2 cellular contexts compared by ENCODE assay signal in the genomic region with DNA sequence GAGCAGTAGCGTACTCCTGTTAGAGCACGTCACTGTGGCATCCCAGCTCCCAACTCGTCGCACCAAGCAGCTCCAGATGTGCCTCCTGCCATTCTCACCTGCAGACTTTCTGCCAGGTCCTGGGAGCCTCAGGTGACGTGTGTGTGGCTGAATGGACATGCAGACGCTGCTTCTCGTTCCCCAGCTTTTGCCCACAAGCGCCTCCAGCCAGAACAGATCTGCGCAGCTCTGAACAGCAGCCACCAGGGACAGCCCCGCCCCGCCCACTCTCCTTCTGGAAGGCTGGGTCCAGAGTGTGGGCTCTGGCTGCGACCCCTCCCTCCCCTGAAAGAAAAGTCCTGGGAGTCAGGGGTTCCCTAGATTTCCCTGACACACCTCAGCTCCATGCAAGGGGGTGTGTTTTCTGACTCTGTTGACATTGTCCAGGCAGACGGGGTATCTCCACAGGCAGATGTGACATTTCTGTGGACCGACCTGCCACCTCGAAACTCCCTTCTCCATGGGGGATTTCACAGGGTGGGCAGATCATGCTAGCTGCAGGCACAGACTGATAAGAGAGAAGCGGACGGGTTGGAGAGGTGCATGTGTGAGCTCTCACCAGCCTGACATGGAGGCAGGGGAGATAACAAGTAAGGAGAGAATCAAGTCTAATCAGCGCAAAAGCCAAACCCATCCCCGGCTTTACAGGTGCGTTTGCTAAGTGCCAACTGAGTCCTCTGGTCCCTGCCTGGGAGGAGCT.
TF ChIP-seq lines count a peak whose summit lies in the region.

No MANE protein-coding gene starts in this region.

TF ChIP-seq in K562, 482 proteins besides CTCF, POLR2A, EP300 and RAD21 (continued from another document and continues in another):
- TF ChIP-seq ATF3 (IDR thresholded peaks at IDR 0.05) (no peak), ATF3 (CRISPR knock-in tag; conservative IDR thresholded peaks at IDR 0.05) (no peak), ZKSCAN1 (IDR thresholded peaks at IDR 0.05; ENCODE audit: low read depth, low read length) (no peak), IFI16 (CRISPR knock-in tag; IDR thresholded peaks at IDR 0.05) (no peak), TAF7 (tag; IDR thresholded peaks at IDR 0.05) (no peak), GATAD2A (IDR thresholded peaks at IDR 0.05) (no peak), ZNF174 (CRISPR knock-in tag; IDR thresholded peaks at IDR 0.05) (no peak), ZBED1 (IDR thresholded peaks at IDR 0.05) (no peak), RFX5 (IDR thresholded peaks at IDR 0.05; ENCODE audit: low read depth, low read length) (no peak), CBFA2T2 (conservative IDR thresholded peaks at IDR 0.05) (peak; percentile 76), ZSCAN29 (IDR thresholded peaks at IDR 0.05) (no peak), FOXJ3 (CRISPR knock-in tag; IDR thresholded peaks at IDR 0.05) (no peak)
- TF ChIP-seq, protein P1, sequence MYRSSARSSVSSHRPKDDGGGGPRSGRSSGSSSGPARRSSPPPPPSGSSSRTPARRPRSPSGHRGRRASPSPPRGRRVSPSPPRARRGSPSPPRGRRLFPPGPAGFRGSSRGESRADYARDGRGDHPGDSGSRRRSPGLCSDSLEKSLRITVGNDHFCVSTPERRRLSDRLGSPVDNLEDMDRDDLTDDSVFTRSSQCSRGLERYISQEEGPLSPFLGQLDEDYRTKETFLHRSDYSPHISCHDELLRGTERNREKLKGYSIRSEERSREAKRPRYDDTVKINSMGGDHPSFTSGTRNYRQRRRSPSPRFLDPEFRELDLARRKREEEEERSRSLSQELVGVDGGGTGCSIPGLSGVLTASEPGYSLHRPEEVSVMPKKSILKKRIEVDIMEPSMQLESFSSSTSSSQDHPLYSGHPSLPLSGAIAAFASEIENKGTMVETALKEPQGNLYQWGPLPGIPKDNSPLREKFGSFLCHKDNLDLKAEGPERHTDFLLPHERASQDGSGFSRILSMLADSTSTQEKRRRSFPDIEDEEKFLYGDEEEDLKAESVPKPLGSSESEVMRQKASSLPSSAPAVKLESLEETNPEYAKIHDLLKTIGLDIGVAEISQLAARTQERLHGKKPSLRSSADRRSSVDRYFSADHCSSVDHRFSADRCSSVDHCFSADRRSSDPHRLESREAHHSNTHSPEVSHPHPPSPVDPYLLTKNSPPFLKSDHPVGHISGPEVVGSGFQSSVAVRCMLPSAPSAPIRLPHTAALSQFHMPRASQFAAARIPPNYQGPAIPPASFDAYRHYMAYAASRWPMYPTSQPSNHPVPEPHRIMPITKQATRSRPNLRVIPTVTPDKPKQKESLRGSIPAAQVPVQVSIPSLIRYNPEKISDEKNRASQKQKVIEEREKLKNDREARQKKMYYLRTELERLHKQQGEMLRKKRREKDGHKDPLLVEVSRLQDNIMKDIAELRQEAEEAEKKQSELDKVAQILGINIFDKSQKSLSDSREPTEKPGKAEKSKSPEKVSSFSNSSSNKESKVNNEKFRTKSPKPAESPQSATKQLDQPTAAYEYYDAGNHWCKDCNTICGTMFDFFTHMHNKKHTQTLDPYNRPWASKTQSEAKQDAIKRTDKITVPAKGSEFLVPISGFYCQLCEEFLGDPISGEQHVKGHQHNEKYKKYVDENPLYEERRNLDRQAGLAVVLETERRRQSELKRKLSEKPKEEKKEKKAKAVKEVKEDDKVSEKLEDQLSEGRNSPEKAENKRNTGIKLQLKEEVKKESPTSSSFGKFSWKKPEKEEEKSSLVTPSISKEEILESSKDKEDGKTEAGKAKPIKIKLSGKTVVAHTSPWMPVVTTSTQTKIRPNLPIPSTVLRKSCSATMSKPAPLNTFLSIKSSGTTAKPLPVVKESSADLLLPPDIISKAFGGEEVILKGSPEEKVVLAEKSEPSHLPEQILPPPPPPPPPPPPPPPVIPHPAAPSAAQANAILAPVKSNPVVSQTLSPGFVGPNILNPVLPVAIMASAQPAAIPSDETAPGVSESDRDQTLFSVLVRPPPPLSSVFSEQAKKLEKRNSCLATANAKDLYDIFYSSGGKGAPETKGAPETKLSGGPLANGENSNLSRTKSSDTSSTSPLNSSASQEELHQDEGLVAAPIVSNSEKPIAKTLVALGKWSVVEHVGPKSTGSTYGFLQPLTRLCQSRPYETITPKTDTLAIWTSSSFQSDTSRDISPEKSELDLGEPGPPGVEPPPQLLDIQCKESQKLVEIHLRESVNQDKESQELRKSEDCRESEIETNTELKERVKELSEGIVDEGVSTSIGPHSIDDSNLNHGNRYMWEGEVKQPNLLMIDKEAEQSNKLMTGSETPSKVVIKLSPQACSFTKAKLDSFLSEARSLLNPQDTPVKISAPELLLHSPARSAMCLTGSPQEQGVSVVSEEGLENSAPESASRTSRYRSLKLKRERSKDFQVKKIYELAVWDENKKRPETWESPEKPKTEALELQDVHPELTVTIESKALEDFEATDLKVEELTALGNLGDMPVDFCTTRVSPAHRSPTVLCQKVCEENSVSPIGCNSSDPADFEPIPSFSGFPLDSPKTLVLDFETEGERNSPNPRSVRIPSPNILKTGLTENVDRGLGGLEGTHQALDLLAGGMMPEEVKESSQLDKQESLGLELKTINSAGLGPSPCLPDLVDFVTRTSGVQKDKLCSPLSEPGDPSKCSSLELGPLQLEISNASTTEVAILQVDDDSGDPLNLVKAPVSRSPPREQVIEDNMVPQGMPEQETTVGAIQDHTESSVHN (IDR thresholded peaks at IDR 0.05; ENCODE audit: borderline replicate concordance in 1 of 2, low read depth in 1 of 2): no peak
- TF ChIP-seq, protein P2, sequence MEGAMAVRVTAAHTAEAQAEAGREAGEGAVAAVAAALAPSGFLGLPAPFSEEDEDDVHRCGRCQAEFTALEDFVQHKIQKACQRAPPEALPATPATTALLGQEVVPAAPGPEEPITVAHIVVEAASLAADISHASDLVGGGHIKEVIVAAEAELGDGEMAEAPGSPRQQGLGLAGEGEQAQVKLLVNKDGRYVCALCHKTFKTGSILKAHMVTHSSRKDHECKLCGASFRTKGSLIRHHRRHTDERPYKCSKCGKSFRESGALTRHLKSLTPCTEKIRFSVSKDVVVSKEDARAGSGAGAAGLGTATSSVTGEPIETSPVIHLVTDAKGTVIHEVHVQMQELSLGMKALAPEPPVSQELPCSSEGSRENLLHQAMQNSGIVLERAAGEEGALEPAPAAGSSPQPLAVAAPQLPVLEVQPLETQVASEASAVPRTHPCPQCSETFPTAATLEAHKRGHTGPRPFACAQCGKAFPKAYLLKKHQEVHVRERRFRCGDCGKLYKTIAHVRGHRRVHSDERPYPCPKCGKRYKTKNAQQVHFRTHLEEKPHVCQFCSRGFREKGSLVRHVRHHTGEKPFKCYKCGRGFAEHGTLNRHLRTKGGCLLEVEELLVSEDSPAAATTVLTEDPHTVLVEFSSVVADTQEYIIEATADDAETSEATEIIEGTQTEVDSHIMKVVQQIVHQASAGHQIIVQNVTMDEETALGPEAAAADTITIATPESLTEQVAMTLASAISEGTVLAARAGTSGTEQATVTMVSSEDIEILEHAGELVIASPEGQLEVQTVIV (CRISPR knock-in tag; IDR thresholded peaks at IDR 0.05; ENCODE audit: borderline replicate concordance): no peak

TF ChIP-seq in HepG2, 621 proteins besides CTCF, POLR2A, EP300 and RAD21 (continued from another document):
- TF ChIP-seq PATZ1 (CRISPR knock-in tag; IDR thresholded peaks at IDR 0.05) (no peak), SYNCRIP (IDR thresholded peaks at IDR 0.05; ENCODE audit: insufficient read depth, low read depth, low read length) (no peak)
